21 cellular contexts compared by ENCODE assay signal in the genomic region with DNA sequence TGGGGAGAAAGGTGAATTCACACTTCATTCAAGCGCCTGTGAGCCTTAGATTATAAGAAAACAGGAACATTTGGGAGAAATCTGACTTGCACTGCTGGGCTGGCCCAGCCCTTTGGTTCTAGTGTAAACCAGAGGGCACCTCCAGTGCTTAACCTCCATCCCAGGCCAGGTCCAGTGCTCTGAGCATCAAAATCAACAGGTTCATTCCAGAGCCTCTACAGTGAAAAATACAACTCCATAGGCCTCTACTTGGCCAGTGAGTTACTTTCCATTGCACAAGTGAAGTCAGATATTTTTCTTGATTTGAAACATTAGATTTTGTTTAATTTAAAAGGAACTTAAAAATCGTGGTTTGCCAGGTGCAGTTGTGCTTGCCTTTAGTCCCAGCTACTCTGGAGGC. TPM values are rescaled to one million over a fixed set of nuclear protein-coding genes. Genes with fewer than 3 reads are reported as not detected.
DNase-seq lines count a peak whose midpoint lies in the region; ATAC-seq and TF ChIP-seq lines count a peak whose summit lies in the region.
"Had no signal": no experiment of that assay in that cellular context is flagged by ENCODE, and none has a peak within 500 bp of the region (broad histone marks: within the 10 kb centered on the region; RNA-seq: fewer than 3 reads in every experiment).

No MANE protein-coding gene starts in this region.

- H3K9me3 Mint-ChIP-seq in activated naive CD4-positive, alpha-beta T cell treated with anti-CD3 and anti-CD28 coated beads, Interleukin-2, amount 50 U/mL, for 24 hours = no peaks in the 10 kb centered on the region
- H3K9me3 Mint-ChIP-seq in T-cell (no peaks in the 10 kb centered on the region), mesothelial cell of epicardium (no peaks in the 10 kb centered on the region)
- H3K9me3 Mint-ChIP-seq in dendritic cell treated with granulocyte-macrophage colony-stimulating factor and Interleukin-4, amounts not matched to agents 40 ng/mL and 50 ng/mL, for 4 days = no peaks in the 10 kb centered on the region

- H3K4me1 ChIP-seq in tibial nerve = peaks cover 0 to 55% (median 24%) of the 10 kb centered on the region in 4 donors

- no peak for TF ChIP-seq CTCF in tibial nerve (IDR thresholded peaks at IDR 0.05)
- no peak for TF ChIP-seq CTCF in mesothelial cell of epicardium (IDR thresholded peaks at IDR 0.05; ENCODE audit: unreplicated experiment)

- intact Hi-C loops in dendritic cell treated with granulocyte-macrophage colony-stimulating factor and Interleukin-4, amounts not matched to agents 40 ng/mL and 50 ng/mL, for 4 days (cut with micrococcal nuclease) = no loop called here

- H3K36me3 Mint-ChIP-seq in activated naive CD4-positive, alpha-beta T cell treated with anti-CD3 and anti-CD28 coated beads, Interleukin-2, amount 50 U/mL, for 24 hours = peaks cover 12% of the 10 kb centered on the region
- H3K36me3 Mint-ChIP-seq in T-cell (peaks cover 16% of the 10 kb centered on the region), mesothelial cell of epicardium (no peaks in the 10 kb centered on the region)
- peaks cover 24% of the 10 kb centered on the region for H3K36me3 Mint-ChIP-seq in dendritic cell treated with granulocyte-macrophage colony-stimulating factor and Interleukin-4, amounts not matched to agents 40 ng/mL and 50 ng/mL, for 4 days (ENCODE audit: low read depth)

- no peak for TF ChIP-seq EP300 in tibial nerve (IDR thresholded peaks at IDR 0.05)

- H3K27ac ChIP-seq in tibial nerve = peak overlapping the region in 3 of 4 donors; percentile 26 to 79 (median 26)
- H3K27ac ChIP-seq: pancreas had no signal

- POLR2A ChIA-PET in T-cell (lab: Charles Lee) = no interaction called here

- peaks cover 47% of the 10 kb centered on the region for H3K4me1 Mint-ChIP-seq in activated naive CD4-positive, alpha-beta T cell treated with anti-CD3 and anti-CD28 coated beads, Interleukin-2, amount 50 U/mL, for 24 hours
- H3K4me1 Mint-ChIP-seq in T-cell (peaks cover 36 to 41% (median 37%) of the 10 kb centered on the region in 3 donors), mesothelial cell of epicardium (peaks cover 7% of the 10 kb centered on the region)
- H3K4me1 Mint-ChIP-seq in dendritic cell treated with granulocyte-macrophage colony-stimulating factor and Interleukin-4, amounts not matched to agents 40 ng/mL and 50 ng/mL, for 4 days (ENCODE audit: low read depth) = peaks cover 40% of the 10 kb centered on the region

- H3K36me3 ChIP-seq in tibial nerve = peaks cover 0 to 22% (median 0%) of the 10 kb centered on the region in 3 donors

- 71 to 73% methylated on average over 2 of the region's 2 CpGs for WGBS in tibial nerve, 2 donors

- CTCF ChIA-PET in T-cell (lab: Charles Lee) = interaction anchor here in 1 of 2 donors (0.7 kb wide), 1 partner anchor 113 kb away, joined by 3 read pairs; no protein-coding TSS in a partner anchor

- H3K27ac Mint-ChIP-seq in activated naive CD4-positive, alpha-beta T cell treated with anti-CD3 and anti-CD28 coated beads, Interleukin-2, amount 50 U/mL, for 24 hours = peak overlapping the region; percentile 83
- H3K27ac Mint-ChIP-seq in T-cell = peak overlapping the region; percentile 79 to 82
- peak overlapping the region; percentile 81 for H3K27ac Mint-ChIP-seq in dendritic cell treated with granulocyte-macrophage colony-stimulating factor and Interleukin-4, amounts not matched to agents 40 ng/mL and 50 ng/mL, for 4 days
- H3K27ac Mint-ChIP-seq in mesothelial cell of epicardium = no peak overlapping the region

- ATAC-seq in T-cell (replicated peaks in 1 of 4) (no peak), GM21619 (IDR thresholded peaks at IDR 0.05; ENCODE audit: unreplicated experiment) (no peak)
- ATAC-seq: left ventricle myocardium superior, pancreas had no signal

- H3K27me3 ChIP-seq in tibial nerve = no peaks in the 10 kb centered on the region
- H3K27me3 ChIP-seq: ascending aorta, pancreas had no signal

- no peaks in the 10 kb centered on the region for H3K27me3 Mint-ChIP-seq in activated naive CD4-positive, alpha-beta T cell treated with anti-CD3 and anti-CD28 coated beads, Interleukin-2, amount 50 U/mL, for 24 hours
- H3K27me3 Mint-ChIP-seq in T-cell = no peaks in the 10 kb centered on the region
- no peaks in the 10 kb centered on the region for H3K27me3 Mint-ChIP-seq in dendritic cell treated with granulocyte-macrophage colony-stimulating factor and Interleukin-4, amounts not matched to agents 40 ng/mL and 50 ng/mL, for 4 days
- no peaks in the 10 kb centered on the region for H3K27me3 Mint-ChIP-seq in mesothelial cell of epicardium (ENCODE audit: low read depth)

- DNase-seq in activated naive CD4-positive, alpha-beta T cell (lab: John Stamatoyannopoulos, UW) = no peak
- DNase-seq in T-cell (no peak), tibial nerve (ENCODE audit: low spot score in 2 of 2) (no peak), mesothelial cell of epicardium (ENCODE audit: low spot score in 2 of 2, unreplicated experiment in 2 of 2) (no peak), NCI-H2107 treated with DMSO at 0.1 percent for 48 hours (lab: John Stamatoyannopoulos, UW; ENCODE audit: unreplicated experiment) (no peak)
- DNase-seq: activated CD4-positive, alpha-beta T cell treated with anti-CD3 and anti-CD28 coated beads for 1 hour; COR-L47; KBM-7; left ventricle myocardium superior; NCI-H1092; NCI-H2081 treated with DMSO at 0.1 percent for 48 hours; NCI-H69; pancreas; SIG-M5; stimulated activated CD4-positive, alpha-beta T cell treated with anti-CD3 and anti-CD28 coated beads, Interleukin-4, amount 100 ng/mL, for 1 hour; substantia nigra; T1000 had no signal

- peak overlapping the region; percentile 49 for H3K4me3 Mint-ChIP-seq in activated naive CD4-positive, alpha-beta T cell treated with anti-CD3 and anti-CD28 coated beads, Interleukin-2, amount 50 U/mL, for 24 hours
- H3K4me3 Mint-ChIP-seq in T-cell = peak overlapping the region in 1 of 3 donors; percentile 31
- H3K4me3 Mint-ChIP-seq in dendritic cell treated with granulocyte-macrophage colony-stimulating factor and Interleukin-4, amounts not matched to agents 40 ng/mL and 50 ng/mL, for 4 days = no peak overlapping the region
- H3K4me3 Mint-ChIP-seq in mesothelial cell of epicardium = no peak overlapping the region

- no peak for TF ChIP-seq POLR2A in tibial nerve (IDR thresholded peaks at IDR 0.05)

- no peak overlapping the region for H3K4me3 ChIP-seq in tibial nerve
- H3K4me3 ChIP-seq: ascending aorta, pancreas had no signal

- H3K9me3 ChIP-seq in tibial nerve = no peaks in the 10 kb centered on the region
- H3K9me3 ChIP-seq: ascending aorta, pancreas had no signal

RNA-seq across cellular contexts. Expression of gene SNUPN, which starts 3.0 kb away (rescaled TPM):
- total RNA-seq in T-cell = 10 to 100 TPM; 17.7 to 26.7 (median 20.8) TPM
- 10 to 100 TPM; 16.3 to 35.1 (median 23.7) TPM for total RNA-seq in tibial nerve
- 19.4 to 23.5 TPM (median 23.0 TPM) in 3 replicates for total RNA-seq in mesothelial cell of epicardium

RNA-seq across cellular contexts. Expression of gene IMP3, which starts 17.5 kb away (rescaled TPM):
- total RNA-seq in T-cell (10 to 100 TPM; 39.6 to 86.6 (median 81.8) TPM), tibial nerve (100 to 1,000 TPM; 163 to 179 (median 170) TPM), mesothelial cell of epicardium (38.6 to 43.6 TPM (median 39.0 TPM) in 3 replicates)

RNA-seq across cellular contexts. Expression of gene SNX33, which starts 25.2 kb away (rescaled TPM):
- total RNA-seq in T-cell (1 to 10 TPM; 1.4 to 3.4 (median 2.5) TPM), tibial nerve (10 to 100 TPM; 29.7 to 44.9 (median 31.1) TPM), mesothelial cell of epicardium (22.1 to 23.3 TPM (median 22.8 TPM) in 3 replicates)

RNA-seq across cellular contexts. Expression of gene PTPN9, which starts 43.4 kb away (rescaled TPM):
- 10 to 100 TPM; 12.7 to 19.6 (median 16.3) TPM for total RNA-seq in T-cell
- 10 to 100 TPM; 24.3 to 45.0 (median 32.0) TPM for total RNA-seq in tibial nerve
- 32.1 to 36.2 TPM (median 32.1 TPM) in 3 replicates for total RNA-seq in mesothelial cell of epicardium
